ENCODE assay signal across 12 cellular contexts in the genomic region with DNA sequence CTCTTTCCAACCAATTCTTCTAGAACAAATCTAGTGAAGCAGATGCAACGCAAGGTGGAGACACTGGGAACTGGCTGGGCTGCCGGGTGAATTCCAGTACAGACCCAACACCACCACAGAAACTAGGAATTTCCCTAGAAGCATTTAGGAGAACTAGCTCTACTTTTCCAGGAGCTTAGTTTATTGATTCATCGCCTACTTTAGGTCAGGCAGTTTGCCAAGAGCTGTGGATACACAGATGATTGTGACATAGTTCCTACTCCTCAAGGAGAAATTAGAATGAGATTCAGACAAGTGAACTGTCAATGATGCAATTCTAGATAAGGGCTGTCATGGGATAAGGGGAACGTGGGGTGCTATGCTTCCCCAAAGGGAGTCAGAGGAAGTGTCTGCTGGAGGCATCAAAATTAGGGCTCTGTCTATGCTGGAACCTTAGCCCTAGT.
DNase-seq lines count a peak whose midpoint lies in the region; ATAC-seq, FAIRE-seq and TF ChIP-seq lines count a peak whose summit lies in the region.
"Had no signal": no experiment of that assay in that cellular context is flagged by ENCODE, and none has a peak within 500 bp of the region (broad histone marks: within the 10 kb centered on the region; RNA-seq: fewer than 3 reads in every experiment).

No MANE protein-coding gene starts in this region.

- no peak overlapping the region for H3K4me3 ChIP-seq in SK-N-MC
- H3K4me3 ChIP-seq in small intestine (ENCODE audit: low read depth in 1 of 2, low read length in 2 of 2) = no peak overlapping the region

- DNase-seq in NCI-H2196 (lab: John Stamatoyannopoulos, UW; ENCODE audit: unreplicated experiment) = peak; percentile 3
- DNase-seq in NCI-H2196 treated with DMSO at 0.1 percent for 48 hours (lab: John Stamatoyannopoulos, UW; ENCODE audit: unreplicated experiment) = no peak
- DNase-seq in SK-N-MC (ENCODE audit: low read depth, low spot score) = peak; percentile 32
- DNase-seq in foreskin keratinocyte = peak; percentile 79 to 90
- peak; percentile 3 for DNase-seq in small intestine
- DNase-seq in activated CD4-positive, CD25-positive, alpha-beta regulatory T cell (lab: John Stamatoyannopoulos, UW) = no peak
- no peak for DNase-seq in NCI-H2227 (lab: John Stamatoyannopoulos, UW; ENCODE audit: unreplicated experiment)
- DNase-seq: CD4-positive, CD25-positive, alpha-beta regulatory T cell; immature natural killer cell; NCI-H1417; stimulated activated naive CD8-positive, alpha-beta T cell treated with anti-CD3 and anti-CD28 coated beads, Interleukin-15, Interleukin-2, amounts not matched to agents 100 U/mL and 50 U/mL, for 24 hours had no signal

- peak; percentile 83 for ATAC-seq in foreskin keratinocyte
- ATAC-seq in GM21526 (IDR thresholded peaks at IDR 0.05; ENCODE audit: low FRiP score, unreplicated experiment) = no peak
- ATAC-seq: stimulated activated naive CD8-positive, alpha-beta T cell treated with anti-CD3 and anti-CD28 coated beads, Interleukin-15, Interleukin-2, amounts not matched to agents 100 U/mL and 50 U/mL, for 24 hours had no signal

- H3K9me3 ChIP-seq in SK-N-MC (ENCODE audit: low read depth, low read length) (no peaks in the 10 kb centered on the region), small intestine (ENCODE audit: control insufficient read depth, low read depth) (no peaks in the 10 kb centered on the region)

- no peaks in the 10 kb centered on the region for H3K36me3 ChIP-seq in SK-N-MC (ENCODE audit: insufficient read depth, low read length)
- H3K36me3 ChIP-seq in small intestine (ENCODE audit: control insufficient read depth in 2 of 2, insufficient read depth in 2 of 2, low read length in 2 of 2) = no peaks in the 10 kb centered on the region

- H3K27ac ChIP-seq in SK-N-MC (no peak overlapping the region), foreskin keratinocyte (no peak overlapping the region), small intestine (ENCODE audit: low read depth in 1 of 2, low read length in 1 of 2) (no peak overlapping the region)

- H3K27me3 ChIP-seq in foreskin keratinocyte (no peaks in the 10 kb centered on the region), small intestine (ENCODE audit: control insufficient read depth in 2 of 2, insufficient read depth in 2 of 2, low read length in 2 of 2) (no peaks in the 10 kb centered on the region)

- TF ChIP-seq CTCF in foreskin keratinocyte (conservative IDR thresholded peaks at IDR 0.05) = peak; percentile 62

- WGBS in small intestine, 3 donors = 44 to 53% (median 50%) methylated on average over 4 of the region's 4 CpGs

- no peak overlapping the region for H3K9ac ChIP-seq in SK-N-MC (ENCODE audit: insufficient read length)

- no peak for FAIRE-seq in small intestine (lab: Jason Lieb, UNC)

- H3K4me1 ChIP-seq in foreskin keratinocyte (no peaks in the 10 kb centered on the region), small intestine (ENCODE audit: control insufficient read depth in 2 of 2, insufficient read depth in 1 of 2, low read depth in 1 of 2, low read length in 1 of 2) (no peaks in the 10 kb centered on the region)

Comparison
In these comparisons a context has a peak if more than half of its experiments do, and no peak if none do; other contexts are left out.
1. DNase-seq: peak in NCI-H2196 (single experiment), SK-N-MC (single experiment), foreskin keratinocyte (2 of 2) and small intestine (single experiment); none in NCI-H2196 treated with DMSO at 0.1 percent for 48 hours (single experiment), activated CD4-positive, CD25-positive, alpha-beta regulatory T cell (0 of 4) and NCI-H2227 (single experiment).